Comparison of ENCODE assay signal across 15 cellular contexts in genomic region chr2:214465386-214466146, GRCh38. TPM values are rescaled to one million over a fixed set of nuclear protein-coding genes. Genes with fewer than 3 reads are reported as not detected.
A peak's percentile ranks its signal among the peaks of the same experiment; 100 is the strongest.
DNase-seq lines count a peak whose midpoint lies in the region; ATAC-seq, FAIRE-seq and TF ChIP-seq lines count a peak whose summit lies in the region.
"Had no signal": no experiment of that assay in that cellular context is flagged by ENCODE, and none has a peak within 500 bp of the region (broad histone marks: within the 10 kb centered on the region; RNA-seq: fewer than 3 reads in every experiment).

No MANE protein-coding gene starts in this region.

- ATAC-seq in heart left ventricle (peak; percentile 47 to 83 (median 76)), sciatic nerve (peak; percentile 62), HG02885 (IDR thresholded peaks at IDR 0.05; ENCODE audit: poor library complexity, unreplicated experiment) (no peak)
- ATAC-seq in activated CD8-positive, alpha-beta T cell treated with anti-CD3 and anti-CD28 coated beads for 36 hours: no peak
- no peak for ATAC-seq in activated naive CD4-positive, alpha-beta T cell treated with anti-CD3 and anti-CD28 coated beads, Interleukin-2, amount 50 U/mL, for 72 hours
- ATAC-seq: activated CD4-positive, CD25-positive, alpha-beta regulatory T cell treated with anti-CD3 and anti-CD28 coated beads, Interleukin-2, amount 50 U/mL, for 24 hours; GM12878 had no signal

- H3K9ac ChIP-seq in adipocyte (ENCODE audit: low read length): no peak overlapping the region

- H3K36me3 ChIP-seq in adipocyte (ENCODE audit: control insufficient read depth, insufficient read depth, low read length, severe bottlenecking) (no peaks in the 10 kb centered on the region), heart left ventricle (no peaks in the 10 kb centered on the region), esophagus muscularis mucosa (no peaks in the 10 kb centered on the region)
- H3K36me3 ChIP-seq: SJSA1 had no signal

- TF ChIP-seq EP300 in esophagus muscularis mucosa (IDR thresholded peaks at IDR 0.05): no peak

- DNase-seq in H54 (ENCODE audit: insufficient read length, low spot score) (peak; percentile 10), adipocyte (ENCODE audit: low read depth) (peak; percentile 88), heart left ventricle (peak in 3 of 5 donors; percentile 49 to 74 (median 62)), sciatic nerve (ENCODE audit: low spot score) (no peak), esophagus muscularis mucosa (ENCODE audit: extremely low spot score) (no peak)
- no peak for DNase-seq in activated CD8-positive, alpha-beta T cell treated with anti-CD3 and anti-CD28 coated beads for 36 hours
- no peak for DNase-seq in activated naive CD4-positive, alpha-beta T cell treated with anti-CD3 and anti-CD28 coated beads, Interleukin-2, amount 50 U/mL, for 72 hours (ENCODE audit: low spot score in 2 of 2)
- DNase-seq: cortex of kidney, hypothalamus, NCI-H524 had no signal

- H3K9me3 Mint-ChIP-seq in activated CD8-positive, alpha-beta T cell treated with anti-CD3 and anti-CD28 coated beads for 36 hours: peaks cover 4% of the 10 kb centered on the region
- H3K9me3 Mint-ChIP-seq in activated naive CD4-positive, alpha-beta T cell treated with anti-CD3 and anti-CD28 coated beads, Interleukin-2, amount 50 U/mL, for 72 hours: peaks cover 8 to 11% of the 10 kb centered on the region in 2 donors
- H3K9me3 Mint-ChIP-seq: activated T-helper 2 cell treated with anti-CD3 and anti-CD28 coated beads, Interferon-gamma antibody, Interleukin-2, Interleukin-4, amounts not matched to agents 10 μg/mL and 5 μg/mL and 100 μg/mL, durations not matched to agents 14 hours and 24 hours and 36 hours had no signal

- peak overlapping the region in 1 of 12 donors; percentile 25 for H3K27ac ChIP-seq in heart left ventricle
- peak overlapping the region in 1 of 4 donors; percentile 10 for H3K27ac ChIP-seq in esophagus muscularis mucosa (replicated peaks in 1 of 4)
- H3K27ac ChIP-seq: SJSA1 had no signal

- WGBS in heart left ventricle, 4 donors: 48 to 66% (median 51%) methylated on average over 3 of the region's 3 CpGs
- WGBS in esophagus muscularis mucosa: 70% methylated on average over 1 of the region's 3 CpGs

- FAIRE-seq in H54 (lab: Jason Lieb, UNC): peak; percentile 89
- FAIRE-seq: GM12878 had no signal

- no peaks in the 10 kb centered on the region for H3K36me3 Mint-ChIP-seq in activated CD8-positive, alpha-beta T cell treated with anti-CD3 and anti-CD28 coated beads for 36 hours (ENCODE audit: low read depth)
- peaks cover 0 to 7% of the 10 kb centered on the region in 2 donors for H3K36me3 Mint-ChIP-seq in activated naive CD4-positive, alpha-beta T cell treated with anti-CD3 and anti-CD28 coated beads, Interleukin-2, amount 50 U/mL, for 72 hours

- TF ChIP-seq POLR2A in H54 (IDR thresholded peaks at IDR 0.05; ENCODE audit: low read depth, low read length): no peak
- TF ChIP-seq POLR2A in heart left ventricle (IDR thresholded peaks at IDR 0.05): no peak
- no peak for TF ChIP-seq POLR2A in esophagus muscularis mucosa (IDR thresholded peaks at IDR 0.05; ENCODE audit: low read depth)

- H3K4me1 ChIP-seq in adipocyte (ENCODE audit: control insufficient read depth, insufficient read depth, low read length) (peaks cover 11% of the 10 kb centered on the region), heart left ventricle (peaks cover 0 to 11% (median 0%) of the 10 kb centered on the region in 12 donors), esophagus muscularis mucosa (peaks cover 0 to 3% (median 0%) of the 10 kb centered on the region in 4 donors)
- H3K4me1 ChIP-seq: SJSA1 had no signal

- H3K27ac Mint-ChIP-seq in activated CD8-positive, alpha-beta T cell treated with anti-CD3 and anti-CD28 coated beads for 36 hours: no peak overlapping the region
- H3K27ac Mint-ChIP-seq in activated naive CD4-positive, alpha-beta T cell treated with anti-CD3 and anti-CD28 coated beads, Interleukin-2, amount 50 U/mL, for 72 hours: no peak overlapping the region
- H3K27ac Mint-ChIP-seq: activated T-helper 2 cell treated with anti-CD3 and anti-CD28 coated beads, Interferon-gamma antibody, Interleukin-2, Interleukin-4, amounts not matched to agents 10 μg/mL and 5 μg/mL and 100 μg/mL, durations not matched to agents 14 hours and 24 hours and 36 hours had no signal

- POLR2A ChIA-PET in activated CD8-positive, alpha-beta T cell treated with anti-CD3 and anti-CD28 coated beads for 36 hours (lab: Charles Lee): no interaction called here

- intact Hi-C loops in heart left ventricle (cut with DNase I): no loop called here
- intact Hi-C loops in sciatic nerve (cut with DNase I): no loop called here
- intact Hi-C loops in activated CD8-positive, alpha-beta T cell treated with anti-CD3 and anti-CD28 coated beads for 36 hours (cut with micrococcal nuclease): no loop called here
- intact Hi-C loops in esophagus muscularis mucosa (cut with DNase I): no loop called here

- no peak overlapping the region for H3K4me3 Mint-ChIP-seq in activated CD8-positive, alpha-beta T cell treated with anti-CD3 and anti-CD28 coated beads for 36 hours

- no peaks in the 10 kb centered on the region for H3K27me3 Mint-ChIP-seq in activated CD8-positive, alpha-beta T cell treated with anti-CD3 and anti-CD28 coated beads for 36 hours

- CTCF ChIA-PET in activated CD8-positive, alpha-beta T cell treated with anti-CD3 and anti-CD28 coated beads for 36 hours (lab: Charles Lee): no interaction called here

- no peaks in the 10 kb centered on the region for H3K9me3 ChIP-seq in adipocyte (ENCODE audit: control insufficient read depth, low read length)
- H3K9me3 ChIP-seq in heart left ventricle: peaks cover 0 to 5% (median 0%) of the 10 kb centered on the region in 12 donors
- H3K9me3 ChIP-seq in esophagus muscularis mucosa: no peaks in the 10 kb centered on the region
- H3K9me3 ChIP-seq: SJSA1 had no signal

- H3K4me1 Mint-ChIP-seq in activated CD8-positive, alpha-beta T cell treated with anti-CD3 and anti-CD28 coated beads for 36 hours (ENCODE audit: low read depth): no peaks in the 10 kb centered on the region

- H3K4me3 ChIP-seq in adipocyte (ENCODE audit: low read length) (no peak overlapping the region), heart left ventricle (peak overlapping the region in 1 of 12 donors; percentile 3), esophagus muscularis mucosa (no peak overlapping the region)
- H3K4me3 ChIP-seq: GM12878, SJSA1 had no signal

- TF ChIP-seq CTCF in heart left ventricle (IDR thresholded peaks at IDR 0.05): no peak
- no peak for TF ChIP-seq CTCF in activated CD8-positive, alpha-beta T cell treated with anti-CD3 and anti-CD28 coated beads for 36 hours (IDR thresholded peaks at IDR 0.05)
- TF ChIP-seq CTCF in esophagus muscularis mucosa (IDR thresholded peaks at IDR 0.05): no peak

- no peaks in the 10 kb centered on the region for H3K27me3 ChIP-seq in adipocyte (replicated peaks; ENCODE audit: control insufficient read depth, insufficient read depth, low read length)
- H3K27me3 ChIP-seq in heart left ventricle: no peaks in the 10 kb centered on the region
- H3K27me3 ChIP-seq in esophagus muscularis mucosa: no peaks in the 10 kb centered on the region
- H3K27me3 ChIP-seq: SJSA1 had no signal

RNA-seq across cellular contexts. Expression of gene VWC2L, which starts 54.7 kb away (rescaled TPM):
- total RNA-seq in heart left ventricle: under 1 TPM in 1 of 9 donors, not detected in 8; 0.13 TPM
- not detected for polyA plus RNA-seq in heart left ventricle
- total RNA-seq in sciatic nerve: not detected
- total RNA-seq in activated CD8-positive, alpha-beta T cell treated with anti-CD3 and anti-CD28 coated beads for 36 hours: not detected
- not detected for total RNA-seq in activated naive CD4-positive, alpha-beta T cell treated with anti-CD3 and anti-CD28 coated beads, Interleukin-2, amount 50 U/mL, for 72 hours
- total RNA-seq in esophagus muscularis mucosa: under 1 TPM in 1 of 4 donors, not detected in 3; 0.11 TPM
- total RNA-seq: activated T-helper 2 cell treated with anti-CD3 and anti-CD28 coated beads, Interferon-gamma antibody, Interleukin-2, Interleukin-4, amounts not matched to agents 10 μg/mL and 5 μg/mL and 100 μg/mL, durations not matched to agents 14 hours and 24 hours and 36 hours; GM12878; SJSA1 had no signal
- polyA plus RNA-seq: GM12878 had no signal

Comparison
In these comparisons a context has a peak if more than half of its experiments do, and no peak if none do; other contexts are left out.
1. DNase-seq: peak in H54 (single experiment), adipocyte (single experiment) and heart left ventricle (3 of 5); none in sciatic nerve (single experiment), activated CD8-positive, alpha-beta T cell treated with anti-CD3 and anti-CD28 coated beads for 36 hours (single experiment), activated naive CD4-positive, alpha-beta T cell treated with anti-CD3 and anti-CD28 coated beads, Interleukin-2, amount 50 U/mL, for 72 hours (0 of 2) and esophagus muscularis mucosa (single experiment).
2. ATAC-seq: peak in heart left ventricle (4 of 4) and sciatic nerve (single experiment); none in activated CD8-positive, alpha-beta T cell treated with anti-CD3 and anti-CD28 coated beads for 36 hours (single experiment), activated naive CD4-positive, alpha-beta T cell treated with anti-CD3 and anti-CD28 coated beads, Interleukin-2, amount 50 U/mL, for 72 hours (0 of 2) and HG02885 (single experiment).